Comparison of ENCODE assay signal across 10 cellular contexts in genomic region chr12:119681953-119682352, GRCh38. TPM values are rescaled to one million over a fixed set of nuclear protein-coding genes. Genes with fewer than 3 reads are reported as not detected.
DNase-seq lines count a peak whose midpoint lies in the region; ATAC-seq and TF ChIP-seq lines count a peak whose summit lies in the region.
"Had no signal": no experiment of that assay in that cellular context is flagged by ENCODE, and none has a peak within 500 bp of the region (broad histone marks: within the 10 kb centered on the region; RNA-seq: fewer than 3 reads in every experiment).

No MANE protein-coding gene starts in this region.

- peak overlapping the region in 7 of 11 experiments; percentile 25 to 67 (median 35); a peak in 12 of 22 replicates for H3K4me2 ChIP-seq in BLaER1 treated with 17β-estradiol and CSF1 and Interleukin-3, amounts not matched to agents 10 nM and 100 nM

- no peaks in the 10 kb centered on the region for H3K9me3 ChIP-seq in BLaER1 treated with 17β-estradiol and CSF1 and Interleukin-3, amounts not matched to agents 10 nM and 100 nM (replicated peaks in 1 of 11)
- H3K9me3 ChIP-seq: testis had no signal

- peaks cover 12 to 25% (median 20%) of the 10 kb centered on the region in 10 experiments for H3K4me1 ChIP-seq in BLaER1 treated with 17β-estradiol and CSF1 and Interleukin-3, amounts not matched to agents 10 nM and 100 nM
- H3K4me1 ChIP-seq in foreskin keratinocyte: no peaks in the 10 kb centered on the region

- H3K27ac ChIP-seq in BLaER1 treated with 17β-estradiol and CSF1 and Interleukin-3, amounts not matched to agents 10 nM and 100 nM: peak overlapping the region in 9 of 11 experiments; percentile 3 to 68 (median 51); a peak in 15 of 22 replicates
- H3K27ac ChIP-seq in foreskin keratinocyte (no peak overlapping the region), substantia nigra (ENCODE audit: low read depth, low read length, poor library complexity, severe bottlenecking) (no peak overlapping the region)

- H3K4me3 ChIP-seq in BLaER1 treated with 17β-estradiol and CSF1 and Interleukin-3, amounts not matched to agents 10 nM and 100 nM: no peak overlapping the region
- H3K4me3 ChIP-seq: testis had no signal

- no peaks in the 10 kb centered on the region for H3K27me3 ChIP-seq in BLaER1 treated with 17β-estradiol and CSF1 and Interleukin-3, amounts not matched to agents 10 nM and 100 nM
- H3K27me3 ChIP-seq in foreskin keratinocyte: no peaks in the 10 kb centered on the region
- H3K27me3 ChIP-seq: testis had no signal

- ATAC-seq in GM18909 (IDR thresholded peaks at IDR 0.05; ENCODE audit: poor library complexity, unreplicated experiment): peak; percentile 50
- ATAC-seq in HG03457 (IDR thresholded peaks at IDR 0.05; ENCODE audit: unreplicated experiment): peak; percentile 58
- peak; percentile 31 for ATAC-seq in foreskin keratinocyte
- no peak for ATAC-seq in GM19397 (IDR thresholded peaks at IDR 0.05; ENCODE audit: unreplicated experiment)

- DNase-seq in foreskin keratinocyte (no peak), substantia nigra (lab: John Stamatoyannopoulos, UW) (no peak), NCI-H2107 treated with DMSO at 0.1 percent for 48 hours (lab: John Stamatoyannopoulos, UW; ENCODE audit: unreplicated experiment) (no peak)
- no peak for DNase-seq in stimulated activated CD4-positive, alpha-beta T cell treated with anti-CD3 and anti-CD28 coated beads, Interleukin-15, amount 100 ng/mL, for 24 hours
- DNase-seq: DMS79 treated with DMSO at 0.1 percent for 48 hours, testis had no signal

- H3K36me3 ChIP-seq in BLaER1 treated with 17β-estradiol and CSF1 and Interleukin-3, amounts not matched to agents 10 nM and 100 nM: peaks cover 49 to 97% (median 78%) of the 10 kb centered on the region in 11 experiments

- peak overlapping the region in 2 of 11 experiments; percentile 25 to 28; a peak in 1 of 22 replicates for H3K9ac ChIP-seq in BLaER1 treated with 17β-estradiol and CSF1 and Interleukin-3, amounts not matched to agents 10 nM and 100 nM

- no peak for TF ChIP-seq CTCF in foreskin keratinocyte (conservative IDR thresholded peaks at IDR 0.05)

- H4K20me1 ChIP-seq in BLaER1 treated with 17β-estradiol and CSF1 and Interleukin-3, amounts not matched to agents 10 nM and 100 nM: peaks cover 0 to 12% (median 0%) of the 10 kb centered on the region in 11 experiments; a peak in 6 of 22 replicates

RNA-seq across cellular contexts. Expression of gene PRKAB1, which starts 14.0 kb away (rescaled TPM):
- 15.2 and 18.6 TPM in 2 replicates for total RNA-seq in foreskin keratinocyte
- polyA plus RNA-seq in foreskin keratinocyte: 12.7 and 15.6 TPM in 2 replicates

Comparison
In these comparisons a context has a peak if more than half of its experiments do, and no peak if none do; other contexts are left out.
1. H3K27ac ChIP-seq: peak in BLaER1 treated with 17β-estradiol and CSF1 and Interleukin-3, amounts not matched to agents 10 nM and 100 nM (9 of 11); none in foreskin keratinocyte (single experiment) and substantia nigra (single experiment).